In genomic region chr5:56873056-56873455, GRCh38 we compare ENCODE assay signal across 11 cellular contexts.
"Had no signal": no experiment of that assay in that cellular context is flagged by ENCODE, and none has a peak within 500 bp of the region (broad histone marks: within the 10 kb centered on the region; RNA-seq: fewer than 3 reads in every experiment).

No MANE protein-coding gene starts in this region.

- H3K4me3 ChIP-seq: cardiac muscle cell, lower lobe of right lung, sigmoid colon, thyroid gland, uterus had no signal

- ATAC-seq: left colon, lower lobe of right lung had no signal

- H3K27me3 ChIP-seq: cardiac muscle cell, sigmoid colon, thyroid gland, uterus had no signal

- DNase-seq: activated CD4-positive, CD25-positive, alpha-beta regulatory T cell; activated naive CD4-positive, alpha-beta T cell; left colon; lower lobe of right lung; sigmoid colon; stimulated activated CD4-positive, alpha-beta T cell treated with anti-CD3 and anti-CD28 coated beads, Interleukin-1b, Interleukin-23, amount 100 ng/mL, for 48 hours; T-helper 2 cell; thyroid gland; uterus had no signal

- H3K36me3 ChIP-seq: uterus had no signal

- H3K27ac ChIP-seq: cardiac muscle cell, lower lobe of right lung, parathyroid adenoma, thyroid gland, uterus had no signal

- H3K4me1 ChIP-seq: lower lobe of right lung, parathyroid adenoma, thyroid gland, uterus had no signal

- H3K9me3 ChIP-seq: lower lobe of right lung, sigmoid colon, thyroid gland, uterus had no signal
